ENCODE assay signal across 1 cellular context in the genomic region with DNA sequence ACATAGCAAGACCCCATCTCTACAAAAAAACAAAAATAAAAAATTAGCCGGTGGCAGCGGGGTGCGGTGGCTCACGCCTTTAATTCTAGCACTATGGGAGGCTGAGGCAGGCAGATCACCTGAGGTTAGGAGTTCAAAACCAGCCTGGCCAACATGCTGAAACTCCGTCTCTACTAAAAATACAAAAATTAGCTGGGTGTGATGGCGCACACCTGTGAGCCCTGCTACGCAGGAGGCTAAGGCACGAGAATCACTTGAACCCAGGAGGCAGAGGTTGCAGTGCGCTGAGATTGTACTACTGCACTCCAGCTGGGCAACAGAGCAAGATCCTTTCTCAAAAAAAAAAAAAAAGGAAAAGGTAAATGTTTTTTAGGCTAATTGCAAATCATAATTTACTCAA.
TF ChIP-seq lines count a peak whose summit lies in the region.

No MANE protein-coding gene starts in this region.

TF ChIP-seq in K562, 482 proteins besides CTCF, POLR2A, EP300 and RAD21:
- TF ChIP-seq ZNF121 (CRISPR knock-in tag; conservative IDR thresholded peaks at IDR 0.05) (peak; percentile 98), KDM1A (IDR thresholded peaks at IDR 0.05) (peak in 1 of 2 experiments; percentile 40; a peak in 1 of 4 replicates), BCOR (IDR thresholded peaks at IDR 0.05) (peak; percentile 55; the same call in 1 of the 2 replicates)
- TF ChIP-seq, protein P1, sequence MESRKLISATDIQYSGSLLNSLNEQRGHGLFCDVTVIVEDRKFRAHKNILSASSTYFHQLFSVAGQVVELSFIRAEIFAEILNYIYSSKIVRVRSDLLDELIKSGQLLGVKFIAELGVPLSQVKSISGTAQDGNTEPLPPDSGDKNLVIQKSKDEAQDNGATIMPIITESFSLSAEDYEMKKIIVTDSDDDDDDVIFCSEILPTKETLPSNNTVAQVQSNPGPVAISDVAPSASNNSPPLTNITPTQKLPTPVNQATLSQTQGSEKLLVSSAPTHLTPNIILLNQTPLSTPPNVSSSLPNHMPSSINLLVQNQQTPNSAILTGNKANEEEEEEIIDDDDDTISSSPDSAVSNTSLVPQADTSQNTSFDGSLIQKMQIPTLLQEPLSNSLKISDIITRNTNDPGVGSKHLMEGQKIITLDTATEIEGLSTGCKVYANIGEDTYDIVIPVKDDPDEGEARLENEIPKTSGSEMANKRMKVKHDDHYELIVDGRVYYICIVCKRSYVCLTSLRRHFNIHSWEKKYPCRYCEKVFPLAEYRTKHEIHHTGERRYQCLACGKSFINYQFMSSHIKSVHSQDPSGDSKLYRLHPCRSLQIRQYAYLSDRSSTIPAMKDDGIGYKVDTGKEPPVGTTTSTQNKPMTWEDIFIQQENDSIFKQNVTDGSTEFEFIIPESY (CRISPR knock-in tag; IDR thresholded peaks at IDR 0.05), result peak; percentile 45; the same call in 1 of the 2 replicates
